In genomic region chr10:127922675-127923366, GRCh38 we compare ENCODE assay signal across 10 cellular contexts. TPM values are rescaled to one million over a fixed set of nuclear protein-coding genes. Genes with fewer than 3 reads are reported as not detected.
DNase-seq lines count a peak whose midpoint lies in the region; ATAC-seq and TF ChIP-seq lines count a peak whose summit lies in the region.
"Had no signal": no experiment of that assay in that cellular context is flagged by ENCODE, and none has a peak within 500 bp of the region (broad histone marks: within the 10 kb centered on the region; RNA-seq: fewer than 3 reads in every experiment).

No MANE protein-coding gene starts in this region.

- H3K18ac ChIP-seq in mesenchymal stem cell (ENCODE audit: low read depth in 1 of 2, low read length in 2 of 2) = peak overlapping the region; percentile 89 to 93

- H4K91ac ChIP-seq in mesenchymal stem cell (ENCODE audit: low read length) = peak overlapping the region; percentile 92

- H3K27me3 Mint-ChIP-seq in endothelial cell (ENCODE audit: unreplicated experiment) = peaks cover 14% of the 10 kb centered on the region

- H2AFZ ChIP-seq in mesenchymal stem cell (ENCODE audit: low read depth, low read length) = no peak overlapping the region

- H3K36me3 Mint-ChIP-seq in endothelial cell (ENCODE audit: low read depth, unreplicated experiment) = peaks cover 13% of the 10 kb centered on the region

- no peak overlapping the region for H3K4me3 Mint-ChIP-seq in endothelial cell (ENCODE audit: unreplicated experiment)
- H3K4me3 Mint-ChIP-seq: nephron progenitor cell had no signal

- peak overlapping the region; percentile 42 for H3K27ac Mint-ChIP-seq in endothelial cell (ENCODE audit: unreplicated experiment)
- H3K27ac Mint-ChIP-seq: nephron progenitor cell had no signal

- no peaks in the 10 kb centered on the region for H3K9me3 Mint-ChIP-seq in endothelial cell (ENCODE audit: unreplicated experiment)

- H3K27ac ChIP-seq in mesenchymal stem cell (ENCODE audit: low read length, poor library complexity, severe bottlenecking) (peak overlapping the region; percentile 79), aorta (ENCODE audit: low read depth in 1 of 2, low read length in 2 of 2) (peak overlapping the region; percentile 81 to 89)

- H2BK12ac ChIP-seq in mesenchymal stem cell (ENCODE audit: low read length in 2 of 2) = peak overlapping the region; percentile 72 to 97

- H4K8ac ChIP-seq in mesenchymal stem cell (ENCODE audit: low read length) = peak overlapping the region; percentile 8

- H3K4me2 ChIP-seq in mesenchymal stem cell (ENCODE audit: low read length, poor library complexity, severe bottlenecking) = no peak overlapping the region

- H2BK15ac ChIP-seq in mesenchymal stem cell (ENCODE audit: low read depth, poor library complexity, severe bottlenecking) = no peak overlapping the region

- H2AK5ac ChIP-seq in mesenchymal stem cell (ENCODE audit: low read length, severe bottlenecking) = peak overlapping the region; percentile 87

- peak overlapping the region; percentile 86 for H2BK120ac ChIP-seq in mesenchymal stem cell (ENCODE audit: low read depth, low read length)

- H3K4ac ChIP-seq in mesenchymal stem cell (ENCODE audit: low read depth in 1 of 2, low read length in 2 of 2) = peak overlapping the region; percentile 69 to 86

- H3K36me3 ChIP-seq in mesenchymal stem cell (ENCODE audit: control insufficient read depth in 1 of 2, insufficient read depth in 2 of 2, low read depth in 1 of 2, low read length in 2 of 2) (no peaks in the 10 kb centered on the region), aorta (ENCODE audit: control insufficient read depth in 1 of 2, insufficient read depth in 2 of 2, low read length in 1 of 2) (no peaks in the 10 kb centered on the region)

- no peak overlapping the region for H3K23ac ChIP-seq in mesenchymal stem cell (ENCODE audit: low read length in 2 of 2)

- intact Hi-C loops in aorta (cut with DNase I) = loop anchor here in 1 of 2 donors (5.0 kb wide), 3 partner anchors 54 to 134 kb away; no protein-coding TSS in a partner anchor

- peaks cover 5% of the 10 kb centered on the region for H3K79me1 ChIP-seq in mesenchymal stem cell (replicated peaks; ENCODE audit: low read length, poor library complexity, severe bottlenecking)

- H2BK5ac ChIP-seq in mesenchymal stem cell (ENCODE audit: low read depth, low read length, poor library complexity, severe bottlenecking) = peak overlapping the region; percentile 51

- H3K9me3 ChIP-seq in mesenchymal stem cell (ENCODE audit: control insufficient read depth, low read length) (no peaks in the 10 kb centered on the region), aorta (ENCODE audit: control insufficient read depth, low read length) (no peaks in the 10 kb centered on the region)

- H3K4me3 ChIP-seq in mesenchymal stem cell (ENCODE audit: insufficient read depth in 1 of 2, low read depth in 1 of 2, low read length in 2 of 2) (no peak overlapping the region), aorta (ENCODE audit: low read length in 2 of 2) (no peak overlapping the region)

- peaks cover 71% of the 10 kb centered on the region for H3K4me1 Mint-ChIP-seq in endothelial cell (ENCODE audit: unreplicated experiment)

- H3K27me3 ChIP-seq in mesenchymal stem cell (ENCODE audit: control insufficient read depth in 1 of 2, insufficient read depth in 1 of 2, low read length in 2 of 2) (no peaks in the 10 kb centered on the region), aorta (ENCODE audit: control insufficient read depth in 1 of 2, insufficient read depth in 2 of 2, low read length in 1 of 2) (no peaks in the 10 kb centered on the region)

- TF ChIP-seq CTCF in endothelial cell (IDR thresholded peaks at IDR 0.05; ENCODE audit: unreplicated experiment) = no peak

- H3K14ac ChIP-seq in mesenchymal stem cell (ENCODE audit: low read length in 2 of 2) = no peak overlapping the region

- ATAC-seq in aorta (ENCODE audit: low FRiP score) (peak; percentile 78), HG02623 (IDR thresholded peaks at IDR 0.05; ENCODE audit: unreplicated experiment) (no peak), HG03354 (IDR thresholded peaks at IDR 0.05; ENCODE audit: poor library complexity, severe bottlenecking, unreplicated experiment) (no peak)

- peaks cover 22% of the 10 kb centered on the region for H3K4me1 ChIP-seq in mesenchymal stem cell (ENCODE audit: control insufficient read depth, insufficient read depth, low read depth, low read length)
- peaks cover 0 to 5% of the 10 kb centered on the region in 2 donors for H3K4me1 ChIP-seq in aorta (ENCODE audit: control insufficient read depth in 1 of 2, insufficient read depth in 2 of 2, low read length in 2 of 2)

- 45% methylated on average over 12 of the region's 12 CpGs for WGBS in mesenchymal stem cell
- 15% methylated on average over 12 of the region's 12 CpGs for WGBS in aorta, 2 donors

- no peak overlapping the region for H3K9ac ChIP-seq in mesenchymal stem cell (ENCODE audit: low read length)

- DNase-seq in LoVo (ENCODE audit: low spot score) (peak; percentile 29), endothelial cell (ENCODE audit: low spot score) (no peak), mesenchymal stem cell (peak; percentile 95), aorta (peak; percentile 92 to 93), ureter (ENCODE audit: low spot score) (no peak)
- DNase-seq: activated CD4-positive, CD25-positive, alpha-beta regulatory T cell treated with anti-CD3 and anti-CD28 coated beads, Interleukin-2, amount 50 U/mL, for 72 hours; nephron progenitor cell; stimulated activated naive CD4-positive, alpha-beta T cell had no signal

RNA-seq across cellular contexts. Expression of gene PTPRE, which starts 15.9 kb away (rescaled TPM):
- total RNA-seq in endothelial cell (ENCODE audit: unreplicated experiment) = 117 TPM
- 20.4 TPM for polyA plus RNA-seq in mesenchymal stem cell (2013, experiment 1 of 2)
- polyA plus RNA-seq in mesenchymal stem cell (2013, experiment 2 of 2) = 22.5 TPM
- 10 to 100 TPM; 41.3 to 46.0 TPM for total RNA-seq in aorta
- 1 to 10 TPM; 4.9 to 5.6 TPM for polyA plus RNA-seq in aorta
- 33.0 TPM for total RNA-seq in ureter

RNA-seq across cellular contexts. Expression of gene CLRN3, which starts 30.1 kb away (rescaled TPM):
- total RNA-seq in endothelial cell (ENCODE audit: unreplicated experiment) = 0.31 TPM
- polyA plus RNA-seq in mesenchymal stem cell (2013, experiment 1 of 2) = 0.07 TPM
- 0.05 TPM for polyA plus RNA-seq in mesenchymal stem cell (2013, experiment 2 of 2)
- not detected for total RNA-seq in aorta
- 1 to 10 TPM in 1 of 2 donors, not detected in 1; 6.3 TPM for polyA plus RNA-seq in aorta
- total RNA-seq in ureter = not detected

Comparison
In these comparisons a context has a peak if more than half of its experiments do, and no peak if none do; other contexts are left out.
1. DNase-seq: peak in LoVo (single experiment), mesenchymal stem cell (single experiment) and aorta (2 of 2); none in endothelial cell (single experiment) and ureter (single experiment).